ENCODE assay signal across 23 cellular contexts in genomic region chr14:60789656-60790055, GRCh38.
"Had no signal": no experiment of that assay in that cellular context is flagged by ENCODE, and none has a peak within 500 bp of the region (broad histone marks: within the 10 kb centered on the region; RNA-seq: fewer than 3 reads in every experiment).

No MANE protein-coding gene starts in this region.

- H3K9me3 Mint-ChIP-seq: activated CD4-positive, alpha-beta memory T cell treated with anti-CD3 and anti-CD28 coated beads for 36 hours; activated naive CD4-positive, alpha-beta T cell treated with anti-CD3 and anti-CD28 coated beads for 36 hours; activated T-cell treated with anti-CD3 and anti-CD28 coated beads, Interleukin-2, amount 50 U/mL, for 4 hours; T-helper 1 cell treated with Interleukin-12 subunit alpha and Interleukin-12 subunit beta and Interleukin-4 antibody, amounts not matched to agents 30 μg/mL and 1 μg/mL, for 36 hours had no signal

- H3K27ac Mint-ChIP-seq: activated B cell treated with CpG ODN at 0.5 μM for 24 hours; activated CD4-positive, alpha-beta memory T cell treated with anti-CD3 and anti-CD28 coated beads for 36 hours; activated CD4-positive, alpha-beta T cell treated with anti-CD3 and anti-CD28 coated beads, Interleukin-2, amount 10 ng/mL, durations not matched to agents 24 days and 14 days; activated naive CD4-positive, alpha-beta T cell treated with anti-CD3 and anti-CD28 coated beads for 36 hours; activated naive CD8-positive, alpha-beta T cell; T-helper 1 cell treated with Interleukin-12 subunit alpha and Interleukin-12 subunit beta and Interleukin-4 antibody, amounts not matched to agents 30 μg/mL and 1 μg/mL, for 36 hours had no signal

- H3K4me3 Mint-ChIP-seq: activated B cell treated with CpG ODN at 0.5 μM for 24 hours; activated CD4-positive, alpha-beta memory T cell treated with anti-CD3 and anti-CD28 coated beads for 36 hours; activated CD4-positive, alpha-beta T cell treated with anti-CD3 and anti-CD28 coated beads, Interleukin-2, amount 10 ng/mL, durations not matched to agents 24 days and 14 days; activated naive CD4-positive, alpha-beta T cell treated with anti-CD3 and anti-CD28 coated beads for 36 hours; activated naive CD8-positive, alpha-beta T cell; activated T-cell treated with anti-CD3 and anti-CD28 coated beads, Interleukin-2, amount 50 U/mL, for 4 hours; T-helper 1 cell treated with Interleukin-12 subunit alpha and Interleukin-12 subunit beta and Interleukin-4 antibody, amounts not matched to agents 30 μg/mL and 1 μg/mL, for 36 hours had no signal

- DNase-seq: activated B cell treated with CpG ODN at 0.5 μM for 24 hours; activated CD4-positive, alpha-beta memory T cell treated with anti-CD3 and anti-CD28 coated beads for 36 hours; activated CD4-positive, alpha-beta T cell treated with anti-CD3 and anti-CD28 coated beads for 1 hour; activated CD4-positive, alpha-beta T cell treated with anti-CD3 and anti-CD28 coated beads, Interleukin-2, amount 10 ng/mL, durations not matched to agents 24 days and 14 days; activated CD8-positive, alpha-beta memory T cell treated with anti-CD3 and anti-CD28 coated beads for 24 hours; activated effector memory CD4-positive, alpha-beta T cell treated with anti-CD3 and anti-CD28 coated beads, Interleukin-2, amount 50 U/mL, for 16 hours; activated naive CD4-positive, alpha-beta T cell treated with anti-CD3 and anti-CD28 coated beads for 36 hours; activated T-cell treated with anti-CD3 and anti-CD28 coated beads, Interleukin-2, amount 50 U/mL, for 4 hours; cerebellar nuclear complex; Karpas-422; MM.1S; NCI-H1105; NCI-H1436 treated with DMSO at 0.1 percent for 48 hours; NCI-H187; NCI-H2081; NCI-H510A treated with DMSO at 0.1 percent for 48 hours; NCI-H69; NK-92 treated with Interleukin-12 subunit alpha and Interleukin-12 subunit beta, amount 100 ng/mL, for 24 hours; PC-3; SHP77 treated with DMSO at 0.1 percent for 48 hours; T-helper 9 cell had no signal

- H3K27me3 Mint-ChIP-seq: activated B cell treated with CpG ODN at 0.5 μM for 24 hours; activated CD4-positive, alpha-beta memory T cell treated with anti-CD3 and anti-CD28 coated beads for 36 hours; activated CD4-positive, alpha-beta T cell treated with anti-CD3 and anti-CD28 coated beads, Interleukin-2, amount 10 ng/mL, durations not matched to agents 24 days and 14 days; activated naive CD8-positive, alpha-beta T cell had no signal

- ATAC-seq: activated T-cell treated with anti-CD3 and anti-CD28 coated beads, Interleukin-2, amount 50 U/mL, for 4 hours; PC-3 had no signal
